Comparison of ENCODE assay signal across 1 cellular context in the genomic region with DNA sequence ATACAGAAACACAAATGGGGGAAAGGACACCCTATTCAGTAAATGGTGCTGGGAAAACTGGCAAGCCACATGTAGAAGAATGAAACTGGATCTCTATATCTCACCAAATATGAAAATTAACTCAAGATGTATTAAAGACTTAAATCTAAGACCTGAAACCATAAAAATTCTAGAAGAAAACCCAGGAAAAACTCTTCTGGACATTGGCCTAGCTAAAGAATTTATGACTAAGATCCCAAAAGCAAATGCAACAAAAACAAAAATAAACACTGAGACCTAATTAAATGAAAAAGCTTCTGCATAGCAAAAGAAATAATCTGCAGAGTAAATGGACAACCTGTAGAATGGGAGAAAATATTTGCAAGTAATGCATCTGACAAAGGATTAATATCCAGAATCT. TPM values are rescaled to one million over a fixed set of nuclear protein-coding genes. Genes with fewer than 3 reads are reported as not detected.
"Had no signal": no experiment of that assay in that cellular context is flagged by ENCODE, and none has a peak within 500 bp of the region (broad histone marks: within the 10 kb centered on the region; RNA-seq: fewer than 3 reads in every experiment).

No MANE protein-coding gene starts in this region.

RNA-seq across cellular contexts. Expression of gene PTGER4, which starts 23.6 kb away (rescaled TPM):
- polyA plus RNA-seq: SK-N-SH had no signal
